ENCODE assay signal across 7 cellular contexts in the genomic region with DNA sequence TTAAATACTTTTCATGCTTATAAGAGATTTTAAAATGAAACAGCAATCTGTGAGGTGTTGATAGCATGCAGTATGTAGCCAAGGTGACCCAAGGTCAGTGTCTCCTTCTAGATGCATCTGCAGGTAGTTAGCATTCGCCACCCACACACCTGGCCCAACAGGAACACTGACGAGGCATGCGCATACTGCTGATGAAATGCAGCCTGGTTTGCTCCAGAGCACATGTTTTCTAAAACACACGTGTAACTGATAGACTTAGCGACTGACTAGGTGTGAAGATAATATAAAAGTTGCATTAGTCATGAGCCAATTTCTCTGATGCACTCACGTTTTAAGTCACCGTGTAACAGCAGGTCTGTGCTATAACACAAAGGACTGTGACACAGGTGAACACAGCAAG.
"Had no signal": no experiment of that assay in that cellular context is flagged by ENCODE, and none has a peak within 500 bp of the region (broad histone marks: within the 10 kb centered on the region; RNA-seq: fewer than 3 reads in every experiment).

No MANE protein-coding gene starts in this region.

- H2AFZ ChIP-seq: GM23248 had no signal

- H3K27ac Mint-ChIP-seq: IgD-negative memory B cell had no signal

- H3K27ac ChIP-seq: GM23248, HL-60, KMS-11 had no signal

- H3K4me3 Mint-ChIP-seq: IgD-negative memory B cell had no signal

- DNase-seq: H7, HCEC 1CT, KBM-7 had no signal

- H3K9ac ChIP-seq: GM23248, KMS-11 had no signal

- H3K4me2 ChIP-seq: KMS-11 had no signal

- H3K4me3 ChIP-seq: GM23248 had no signal
